Comparison of ENCODE assay signal across 8 cellular contexts in the genomic region with DNA sequence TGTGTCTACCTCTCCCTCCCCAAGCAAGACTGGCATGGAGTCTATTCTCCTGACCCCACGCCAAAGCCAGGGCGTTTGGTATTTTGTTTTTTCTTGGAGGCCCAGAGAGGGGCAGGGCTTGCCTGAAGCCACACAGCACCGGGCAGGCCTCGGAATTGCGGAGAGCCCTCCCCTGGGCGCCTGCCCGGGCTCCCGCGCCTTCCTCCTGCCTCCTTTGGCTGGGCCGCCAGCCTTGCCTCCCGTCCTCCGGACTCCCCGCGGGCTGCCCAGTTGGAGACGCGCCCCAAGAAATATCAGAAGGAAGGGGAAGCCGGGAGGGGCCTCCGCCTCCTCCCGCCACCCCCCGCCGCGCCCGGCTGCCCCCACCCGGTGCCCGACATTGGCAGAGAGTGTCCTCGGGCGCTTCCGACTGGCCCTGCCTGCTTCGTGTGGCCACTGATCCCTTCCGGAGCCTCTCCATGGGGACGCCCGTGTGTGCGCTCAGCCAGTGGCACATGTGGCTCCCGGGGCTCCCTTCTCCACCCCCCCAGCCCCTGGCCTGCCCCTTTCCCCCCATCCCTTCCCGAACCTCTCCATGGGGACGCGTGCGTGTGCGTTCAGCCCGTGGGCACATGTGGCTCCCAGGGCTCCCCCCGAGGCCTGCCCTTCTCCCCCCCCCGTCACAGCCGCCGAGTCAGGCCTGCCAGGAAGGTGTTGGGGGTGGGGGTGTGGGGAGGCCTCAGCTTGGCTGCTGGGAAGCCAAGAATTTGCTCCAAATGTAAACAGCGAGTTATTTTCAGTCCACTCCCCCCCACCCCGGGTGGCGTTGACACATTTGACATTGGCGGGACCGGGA. TPM values are rescaled to one million over a fixed set of nuclear protein-coding genes. Genes with fewer than 3 reads are reported as not detected.
A peak's percentile ranks its signal among the peaks of the same experiment; 100 is the strongest.
DNase-seq lines count a peak whose midpoint lies in the region; ATAC-seq, FAIRE-seq and TF ChIP-seq lines count a peak whose summit lies in the region.

No MANE protein-coding gene starts in this region.

- H3K9me3 Mint-ChIP-seq in natural killer cell, result no peaks in the 10 kb centered on the region
- peaks cover 0 to 10% (median 5%) of the 10 kb centered on the region in 7 donors for H3K9me3 Mint-ChIP-seq in CD14-positive monocyte

- H4K20me1 ChIP-seq in mammary epithelial cell (ENCODE audit: insufficient read depth, low read length) (no peaks in the 10 kb centered on the region), keratinocyte (ENCODE audit: control insufficient read depth, extremely low read depth, insufficient read depth, low read length) (no peaks in the 10 kb centered on the region)

- H3K4me2 ChIP-seq in mammary epithelial cell (ENCODE audit: insufficient read depth, low read depth, low read length) (peak overlapping the region; percentile 52), keratinocyte (ENCODE audit: control insufficient read depth, extremely low read depth, insufficient read depth, low read depth, low read length) (peak overlapping the region; percentile 65)

- no peak overlapping the region for H3K27ac Mint-ChIP-seq in natural killer cell
- H3K27ac Mint-ChIP-seq in CD14-positive monocyte, result peak overlapping the region in 1 of 7 donors; percentile 43

- H3K27me3 ChIP-seq in mammary epithelial cell (ENCODE audit: insufficient read depth, low read length) (no peaks in the 10 kb centered on the region), keratinocyte (ENCODE audit: control insufficient read depth, extremely low read depth, insufficient read depth, low read length) (no peaks in the 10 kb centered on the region), skeletal muscle tissue (ENCODE audit: control insufficient read depth in 3 of 3, insufficient read depth in 3 of 3, low read length in 3 of 3) (no peaks in the 10 kb centered on the region)

- peaks cover 0 to 11% of the 10 kb centered on the region in 2 donors for H3K4me1 Mint-ChIP-seq in natural killer cell
- peaks cover 8% of the 10 kb centered on the region for H3K4me1 Mint-ChIP-seq in CD14-positive monocyte

- peaks cover 20% of the 10 kb centered on the region for H3K4me1 ChIP-seq in mammary epithelial cell (ENCODE audit: insufficient read depth, low read length)
- H3K4me1 ChIP-seq in keratinocyte (ENCODE audit: control insufficient read depth, extremely low read depth, insufficient read depth, low read length), result peaks cover 27% of the 10 kb centered on the region
- peaks cover 46 to 73% (median 67%) of the 10 kb centered on the region in 3 donors for H3K4me1 ChIP-seq in skeletal muscle tissue (ENCODE audit: control insufficient read depth in 3 of 3, insufficient read depth in 3 of 3, low read length in 3 of 3)

- peaks cover 77% of the 10 kb centered on the region for H3K79me2 ChIP-seq in mammary epithelial cell (ENCODE audit: insufficient read depth, low read length)
- H3K79me2 ChIP-seq in keratinocyte (ENCODE audit: control insufficient read depth, insufficient read depth, low read length), result peaks cover 52% of the 10 kb centered on the region

- H2AFZ ChIP-seq in mammary epithelial cell (ENCODE audit: low read depth, low read length) (peak overlapping the region; percentile 74), keratinocyte (ENCODE audit: control insufficient read depth, low read length) (no peak overlapping the region)

- H3K27ac ChIP-seq in mammary epithelial cell (ENCODE audit: insufficient read depth, low read depth, low read length) (peak overlapping the region; percentile 12), keratinocyte (ENCODE audit: control insufficient read depth, insufficient read depth, low read length) (peak overlapping the region; percentile 60), skeletal muscle tissue (ENCODE audit: low read depth, low read length) (peak overlapping the region; percentile 97)

- peak overlapping the region in 1 of 3 experiments; percentile 2 for H3K4me3 ChIP-seq in mammary epithelial cell (replicated peaks in 1 of 3; ENCODE audit: insufficient read depth in 1 of 3, low read depth in 2 of 3, low read length in 3 of 3)
- no peak overlapping the region for H3K4me3 ChIP-seq in keratinocyte (ENCODE audit: control insufficient read depth in 2 of 3, extremely low read depth in 1 of 3, insufficient read depth in 2 of 3, low read depth in 1 of 3, low read length in 3 of 3)
- H3K4me3 ChIP-seq in skeletal muscle tissue (ENCODE audit: low read length in 3 of 3), result peak overlapping the region; percentile 66 to 70 (median 68)

- intact Hi-C loops in mammary epithelial cell (cut with micrococcal nuclease), result loop anchor here (5.0 kb wide), 1 partner anchor 36 kb away; a partner anchor contains a TSS
- intact Hi-C loops in natural killer cell (cut with micrococcal nuclease), result no loop called here
- intact Hi-C loops in CD14-positive monocyte (cut with micrococcal nuclease), result no loop called here

- H3K36me3 ChIP-seq in mammary epithelial cell (ENCODE audit: insufficient read depth, low read length), result no peaks in the 10 kb centered on the region
- H3K36me3 ChIP-seq in keratinocyte (ENCODE audit: control insufficient read depth in 2 of 2, extremely low read depth in 1 of 2, insufficient read depth in 2 of 2, low read length in 2 of 2), result peaks cover 0 to 9% of the 10 kb centered on the region in 2 experiments
- peaks cover 0 to 2% (median 2%) of the 10 kb centered on the region in 3 donors for H3K36me3 ChIP-seq in skeletal muscle tissue (ENCODE audit: control insufficient read depth in 3 of 3, insufficient read depth in 3 of 3, low read length in 3 of 3)

- FAIRE-seq in H54 (lab: Jason Lieb, UNC), result no peak
- no peak for FAIRE-seq in keratinocyte (lab: Jason Lieb, UNC)

- CTCF ChIA-PET in mammary epithelial cell (lab: Charles Lee; ENCODE audit: low non-redundant PET), result no interaction called here

- dilution Hi-C loops in mammary epithelial cell (cut with HindIII; ENCODE audit: low sequenced_read_pairs) (loop anchor here (5.0 to 10.0 kb wide), 3 partner anchors 76 to 169 kb away; no protein-coding TSS in a partner anchor), keratinocyte (cut with MboI; ENCODE audit: extremely low pct_ligation_motif_present, low sequenced_read_pairs) (no loop called here)

- no peaks in the 10 kb centered on the region for H3K9me1 ChIP-seq in keratinocyte (ENCODE audit: control insufficient read depth, extremely low read depth, insufficient read depth, low read length)

- 0% methylated on average over 7 of the region's 49 CpGs for WGBS in mammary epithelial cell (ENCODE audit: low coverage, missing lambda C conversion rate)

- TF ChIP-seq POLR2A in H54 (IDR thresholded peaks at IDR 0.05; ENCODE audit: low read depth, low read length), result no peak

- no TSS peak for BruUV-seq in mammary epithelial cell (replicated peaks; lab: Mats Ljungman, UMichigan)

- ATAC-seq in natural killer cell, result no peak

- no peaks in the 10 kb centered on the region for H3K36me3 Mint-ChIP-seq in natural killer cell
- peaks cover 19 to 46% of the 10 kb centered on the region in 2 donors for H3K36me3 Mint-ChIP-seq in CD14-positive monocyte

- DNase-seq in H54 (ENCODE audit: insufficient read length, low spot score) (peak; percentile 42), mammary epithelial cell (peak; percentile 11), keratinocyte (ENCODE audit: low read depth, low spot score) (no peak), natural killer cell (no peak), CD14-positive monocyte (ENCODE audit: low spot score) (no peak), NOMO-1 (lab: John Stamatoyannopoulos, UW; ENCODE audit: unreplicated experiment in 2 of 2) (no peak)
- no peak for DNase-seq in NK-92 treated with Interleukin-12 subunit alpha and Interleukin-12 subunit beta, amount 100 ng/mL, for 24 hours (lab: John Stamatoyannopoulos, UW)

- in situ Hi-C loops in mammary epithelial cell (cut with MboI; ENCODE audit: low sequenced_read_pairs in 2 of 2), result no loop called here

- H3K9ac ChIP-seq in mammary epithelial cell (ENCODE audit: insufficient read depth, low read length) (no peak overlapping the region), keratinocyte (ENCODE audit: control insufficient read depth, extremely low read depth, insufficient read depth, low read length) (peak overlapping the region; percentile 82), skeletal muscle tissue (ENCODE audit: low read depth in 1 of 3, low read length in 3 of 3) (peak overlapping the region; percentile 82 to 95 (median 91))

- no peak overlapping the region for H3K4me3 Mint-ChIP-seq in natural killer cell
- no peak overlapping the region for H3K4me3 Mint-ChIP-seq in CD14-positive monocyte

- TF ChIP-seq CTCF in mammary epithelial cell (conservative IDR thresholded peaks at IDR 0.05 in 1 of 2, IDR thresholded peaks at IDR 0.05 in 1 of 2; ENCODE audit: extremely low read depth in 1 of 2, insufficient read depth in 1 of 2, low read depth in 1 of 2, low read length in 2 of 2) (no peak), keratinocyte (optimal IDR thresholded peaks at IDR 0.05 in 1 of 3, IDR thresholded peaks at IDR 0.05 in 1 of 3, conservative IDR thresholded peaks at IDR 0.05 in 1 of 3; ENCODE audit: extremely low read depth in 1 of 3, insufficient read depth in 2 of 3, low read length in 3 of 3) (no peak), natural killer cell (IDR thresholded peaks at IDR 0.05) (no peak), CD14-positive monocyte (IDR thresholded peaks at IDR 0.05) (no peak)

- H3K9me3 ChIP-seq in mammary epithelial cell (replicated peaks; ENCODE audit: insufficient read depth, low read length), result no peaks in the 10 kb centered on the region
- H3K9me3 ChIP-seq in keratinocyte (ENCODE audit: control insufficient read depth, low read depth, low read length), result no peaks in the 10 kb centered on the region
- no peaks in the 10 kb centered on the region for H3K9me3 ChIP-seq in skeletal muscle tissue (ENCODE audit: control insufficient read depth in 3 of 3, low read length in 3 of 3)

- H3K27me3 Mint-ChIP-seq in natural killer cell (ENCODE audit: low read depth in 2 of 2) (no peaks in the 10 kb centered on the region), CD14-positive monocyte (ENCODE audit: low read depth in 3 of 3) (no peaks in the 10 kb centered on the region)

RNA-seq across cellular contexts. Expression of a gene that starts 37.3 kb away (rescaled TPM):
- total RNA-seq in mammary epithelial cell (10 to 100 TPM; 43.7 to 77.5 TPM), skeletal muscle tissue (8.4 TPM), natural killer cell (10 to 100 TPM; 18.5 to 22.2 (median 20.6) TPM)
- polyA plus RNA-seq in mammary epithelial cell (8.9 TPM), keratinocyte (1.8 to 7.6 TPM (median 2.4 TPM) in 3 replicates), CD14-positive monocyte (10 to 100 TPM in 1 of 2 donors, 1 to 10 TPM in 1; 7.0 to 11.5 TPM)
- polyA minus RNA-seq in mammary epithelial cell (43.2 TPM), keratinocyte (6.3 to 75.9 TPM (median 7.7 TPM) in 3 replicates)
- polyA plus RNA-seq in keratinocyte (2011; ENCODE audit: low read depth), result 31.7 TPM
- polyA plus RNA-seq in keratinocyte (2011; cell fraction: cytosol; rRNA removed), result 3.3 and 8.9 TPM in 2 replicates
- 15.0 and 19.2 TPM in 2 replicates for polyA plus RNA-seq in keratinocyte (2011; cell fraction: nucleus; rRNA removed)
- polyA plus RNA-seq in keratinocyte (2012; ENCODE audit: low replicate concordance), result 26.2 and 57.7 TPM in 2 replicates
- polyA minus RNA-seq in keratinocyte (2011; cell fraction: cytosol; rRNA and poly(A)+ RNA removed), result 18.4 TPM
- 10.4 and 17.4 TPM in 2 replicates for polyA minus RNA-seq in keratinocyte (2011; cell fraction: nucleus; rRNA and poly(A)+ RNA removed)

Comparison
In these comparisons a context has a peak if more than half of its experiments do, and no peak if none do; other contexts are left out.
1. DNase-seq: peak in H54 (single experiment) and mammary epithelial cell (single experiment); none in keratinocyte (single experiment), natural killer cell (single experiment), NK-92 treated with Interleukin-12 subunit alpha and Interleukin-12 subunit beta, amount 100 ng/mL, for 24 hours (single experiment), CD14-positive monocyte (single experiment) and NOMO-1 (0 of 2).
2. H3K27ac ChIP-seq: peak in every context shown above with its lines; median percentile 97 in skeletal muscle tissue; 60 in keratinocyte; 12 in mammary epithelial cell.
3. H3K4me3 ChIP-seq: peak in skeletal muscle tissue (3 of 3); none in keratinocyte (0 of 3).